ENCODE assay signal across 10 cellular contexts in the genomic region with DNA sequence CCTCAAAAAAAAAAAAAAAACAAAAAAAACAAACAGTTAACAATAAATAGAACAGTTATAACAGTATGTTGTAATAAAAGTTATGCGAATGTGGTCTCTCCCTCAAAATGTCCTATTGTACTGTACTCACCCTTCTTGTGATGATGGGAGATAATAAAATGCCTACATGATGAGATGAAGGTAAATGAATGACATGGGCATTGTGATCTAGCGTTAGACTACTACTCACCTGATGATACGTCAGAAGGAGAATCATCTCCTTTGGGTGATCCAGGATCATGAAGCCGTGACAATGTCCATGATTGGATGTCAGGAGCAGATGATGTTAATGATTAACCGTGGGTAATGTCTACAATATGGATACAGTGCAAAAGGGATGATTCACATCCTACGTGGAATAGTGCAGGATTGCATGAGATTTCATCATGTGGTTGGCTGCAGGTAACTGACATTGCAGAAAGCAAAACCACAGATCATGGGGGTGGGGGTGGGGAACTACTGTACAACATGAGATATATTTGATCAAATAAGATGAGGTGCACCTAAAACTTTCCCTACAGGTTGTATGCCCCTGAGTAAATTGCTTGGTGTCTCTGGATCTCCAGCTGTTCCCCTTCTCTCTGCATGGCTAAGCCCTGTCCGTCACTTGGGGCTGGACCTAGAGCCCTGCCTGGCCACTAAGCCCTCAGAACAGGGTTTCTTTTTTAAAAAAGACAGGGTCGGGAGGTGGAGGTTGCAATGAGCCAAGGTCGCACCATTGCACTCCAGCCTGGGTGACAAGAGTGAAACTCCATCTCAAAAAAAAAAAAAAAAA. TPM values are rescaled to one million over a fixed set of nuclear protein-coding genes. Genes with fewer than 3 reads are reported as not detected.
DNase-seq lines count a peak whose midpoint lies in the region; ATAC-seq and TF ChIP-seq lines count a peak whose summit lies in the region.
"Had no signal": no experiment of that assay in that cellular context is flagged by ENCODE, and none has a peak within 500 bp of the region (broad histone marks: within the 10 kb centered on the region; RNA-seq: fewer than 3 reads in every experiment).

No MANE protein-coding gene starts in this region.

- TF ChIP-seq POLR2A in erythroblast (IDR thresholded peaks at IDR 0.05; ENCODE audit: low read length): no peak

- H4K20me1 ChIP-seq in GM23248 (ENCODE audit: insufficient read depth): no peaks in the 10 kb centered on the region
- no peaks in the 10 kb centered on the region for H4K20me1 ChIP-seq in OCI-LY7 (ENCODE audit: insufficient read depth, low read length)

- H3K9me3 ChIP-seq in GM23248 (ENCODE audit: low read depth) (no peaks in the 10 kb centered on the region), OCI-LY7 (ENCODE audit: low read length) (peaks cover 11% of the 10 kb centered on the region; the same call in 1 of the 2 replicates)

- POLR2A ChIA-PET in OCI-LY7 (lab: Charles Lee): interaction anchor here (0.6 to 6.0 kb wide), 12 partner anchors 8 to 177 kb away, joined by 3 to 44 read pairs (median 6); a partner anchor contains a TSS

- intact Hi-C loops in OCI-LY7 (cut with micrococcal nuclease; ENCODE audit: unreplicated experiment): loop anchor here (1.0 to 2.0 kb wide), 2 partner anchors 41 to 61 kb away; a partner anchor contains a TSS

- in situ Hi-C loops in GM23248 (cut with MboI): no loop called here

- H2AFZ ChIP-seq in GM23248 (no peak overlapping the region), OCI-LY7 (ENCODE audit: low read length) (peak overlapping the region; percentile 65; the same call in 1 of the 2 replicates)

- H3K27ac ChIP-seq in GM23248 (no peak overlapping the region), OCI-LY7 (ENCODE audit: low read depth, low read length, poor library complexity, severe bottlenecking) (peak overlapping the region; percentile 87)

- H3K4me2 ChIP-seq in GM23248 (ENCODE audit: unreplicated experiment): no peak overlapping the region
- H3K4me2 ChIP-seq in OCI-LY7 (ENCODE audit: low read length): peak overlapping the region; percentile 62

- no peak overlapping the region for H3K9ac ChIP-seq in GM23248

- peaks cover 3% of the 10 kb centered on the region; the same call in 1 of the 2 replicates for H3K4me1 ChIP-seq in GM23248 (ENCODE audit: insufficient read depth)
- H3K4me1 ChIP-seq in OCI-LY7 (ENCODE audit: insufficient read depth, low read length, poor library complexity, severe bottlenecking): peaks cover 53% of the 10 kb centered on the region

- H3K36me3 ChIP-seq in GM23248 (ENCODE audit: low read depth) (peaks cover 12% of the 10 kb centered on the region), OCI-LY7 (ENCODE audit: insufficient read depth, low read length) (peaks cover 19% of the 10 kb centered on the region)

- no peak for TF ChIP-seq CTCF in OCI-LY7 (conservative IDR thresholded peaks at IDR 0.05; ENCODE audit: low read length)

- H3K9me2 ChIP-seq in GM23248 (ENCODE audit: insufficient read depth) (no peaks in the 10 kb centered on the region), OCI-LY7 (ENCODE audit: insufficient read depth, low read length) (no peaks in the 10 kb centered on the region)

- CTCF ChIA-PET in OCI-LY7 (lab: Charles Lee; ENCODE audit: unreplicated experiment): interaction anchor here (1.5 kb wide), 1 partner anchor 19 kb away, joined by 4 read pairs; no protein-coding TSS in a partner anchor

- BruUV-seq in OCI-LY7 (replicated peaks; lab: Mats Ljungman, UMichigan): no TSS peak

- H3F3A ChIP-seq in GM23248 (ENCODE audit: insufficient read depth): peaks cover 3% of the 10 kb centered on the region

- H3K79me2 ChIP-seq in GM23248 (ENCODE audit: insufficient read depth): no peaks in the 10 kb centered on the region
- H3K79me2 ChIP-seq in OCI-LY7 (ENCODE audit: insufficient read depth, low read depth, low read length): no peaks in the 10 kb centered on the region

- 72 to 73% methylated on average over 9 of the region's 9 CpGs for WGBS in GM23248 (ENCODE audit: low coverage in 1 of 2, low lambda C conversion rate in 2 of 2, missing lambda C conversion rate in 2 of 2), 2 experiments

- DNase-seq in A172 (ENCODE audit: low spot score) (peak; percentile 55), GM23248 (peak; percentile 60), OCI-LY7 (ENCODE audit: low spot score) (peak; percentile 74), erythroblast (lab: John Stamatoyannopoulos, UW) (peak; percentile 59 to 87), mucosa of gallbladder (ENCODE audit: low spot score) (no peak), hippocampal formation (lab: John Stamatoyannopoulos, UW) (no peak), germinal center (ENCODE audit: low spot score) (no peak)
- DNase-seq: NCI-H1694 treated with DMSO at 0.1 percent for 48 hours; stimulated activated naive CD4-positive, alpha-beta T cell had no signal

- H3K4me3 ChIP-seq in GM23248 (no peak overlapping the region), OCI-LY7 (ENCODE audit: low read depth, low read length, poor library complexity, severe bottlenecking) (peak overlapping the region; percentile 45)

- no peaks in the 10 kb centered on the region for H3K27me3 ChIP-seq in GM23248 (replicated peaks; ENCODE audit: insufficient read depth)

- ATAC-seq in HG02840 (IDR thresholded peaks at IDR 0.05; ENCODE audit: low FRiP score, unreplicated experiment): no peak

RNA-seq across cellular contexts. Expression of a gene that starts 6.2 kb away (rescaled TPM):
- 101 and 129 TPM in 2 replicates for total RNA-seq in A172 (2014; rRNA removed; shearing (Covaris generic))
- 104 and 129 TPM in 2 replicates for total RNA-seq in GM23248 (2014; rRNA removed; shearing (Covaris generic))
- polyA plus RNA-seq in GM23248 (2016; fragmentation: Nextera tagmentation; extraction: Ambion mirVana): 72.3 and 79.9 TPM in 2 replicates
- total RNA-seq in OCI-LY7 (2014; rRNA removed; shearing (Covaris generic)): 61.8 and 82.9 TPM in 2 replicates
- total RNA-seq in OCI-LY7 (2022): 140 and 151 TPM in 2 replicates
- 133 TPM for total RNA-seq in mucosa of gallbladder

RNA-seq across cellular contexts. Expression of a gene that starts 21.3 kb away (rescaled TPM):
- total RNA-seq in A172 (2014; rRNA removed; shearing (Covaris generic)): 23.2 and 25.6 TPM in 2 replicates
- 88.5 and 99.2 TPM in 2 replicates for total RNA-seq in GM23248 (2014; rRNA removed; shearing (Covaris generic))
- polyA plus RNA-seq in GM23248 (2016; fragmentation: Nextera tagmentation; extraction: Ambion mirVana): 63.0 and 66.1 TPM in 2 replicates
- total RNA-seq in OCI-LY7 (2014; rRNA removed; shearing (Covaris generic)): 87.2 and 114 TPM in 2 replicates
- total RNA-seq in OCI-LY7 (2022) (92.7 and 111 TPM in 2 replicates), mucosa of gallbladder (13.6 TPM)

RNA-seq across cellular contexts. Expression of a gene that starts 55.0 kb away (rescaled TPM):
- 28.5 and 45.1 TPM in 2 replicates for total RNA-seq in A172 (2014; rRNA removed; shearing (Covaris generic))
- total RNA-seq in GM23248 (2014; rRNA removed; shearing (Covaris generic)): 58.8 and 76.8 TPM in 2 replicates
- polyA plus RNA-seq in GM23248 (2016; fragmentation: Nextera tagmentation; extraction: Ambion mirVana): 76.7 and 78.2 TPM in 2 replicates
- total RNA-seq in OCI-LY7 (2014; rRNA removed; shearing (Covaris generic)): 0.32 and 0.49 TPM in 2 replicates
- total RNA-seq in OCI-LY7 (2022): 0.66 and 0.86 TPM in 2 replicates
- 30.5 TPM for total RNA-seq in mucosa of gallbladder

Comparison
In these comparisons a context has a peak if more than half of its experiments do, and no peak if none do; other contexts are left out.
1. DNase-seq: peak in A172 (single experiment), GM23248 (single experiment), OCI-LY7 (single experiment) and erythroblast (2 of 2); none in mucosa of gallbladder (single experiment), hippocampal formation (0 of 2) and germinal center (single experiment).
2. RNA of a gene that starts 55.0 kb away (total RNA-seq): 58.8 to 76.8 TPM in GM23248, 30.5 TPM in mucosa of gallbladder (single experiment) and 28.5 to 45.1 TPM in A172; 0.32 to 0.86 TPM in OCI-LY7; every median in the first group is over 10 times any median in the second.